Comparison of ENCODE assay signal across 8 cellular contexts in the genomic region with DNA sequence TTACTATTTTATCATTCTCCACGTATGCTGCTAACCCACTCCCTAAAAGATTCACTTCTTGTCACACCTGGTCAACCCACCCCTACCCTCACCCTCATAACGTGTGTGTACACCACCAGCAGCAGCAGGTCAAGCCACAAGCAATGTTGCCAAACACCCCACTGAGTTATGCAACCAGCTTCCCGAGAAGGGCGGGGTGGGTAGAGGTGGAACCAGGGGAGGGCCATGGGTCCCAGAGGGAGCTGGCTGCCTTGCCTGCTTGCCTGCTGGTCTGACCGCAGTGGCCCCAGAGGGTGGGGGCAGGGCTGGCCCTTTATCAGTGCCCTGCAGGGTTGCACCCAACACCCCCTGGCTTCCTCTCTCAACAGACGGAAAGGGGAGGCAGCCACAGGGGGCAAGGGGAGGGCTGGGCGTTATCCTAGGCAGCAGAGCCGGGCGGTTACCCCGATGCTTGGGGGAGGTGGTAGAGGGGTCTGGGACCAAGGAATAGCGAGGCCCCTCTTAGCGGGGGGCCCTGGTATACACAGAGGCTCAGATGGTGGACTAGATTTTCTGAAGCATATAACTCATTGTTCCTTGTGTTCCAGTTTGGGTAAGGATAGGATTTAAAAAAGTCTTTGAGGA. TPM values are rescaled to one million over a fixed set of nuclear protein-coding genes. Genes with fewer than 3 reads are reported as not detected.
A peak's percentile ranks its signal among the peaks of the same experiment; 100 is the strongest.
DNase-seq lines count a peak whose midpoint lies in the region; ATAC-seq, FAIRE-seq and TF ChIP-seq lines count a peak whose summit lies in the region.

No MANE protein-coding gene starts in this region.

- no peaks in the 10 kb centered on the region for H4K20me1 ChIP-seq in H1 (replicated peaks in 1 of 2; ENCODE audit: control insufficient read depth in 1 of 2, insufficient read depth in 2 of 2, low read length in 2 of 2)

- H2BK12ac ChIP-seq in H1 (ENCODE audit: low read depth, low read length), result no peak overlapping the region

- CTCF ChIA-PET in H1 (lab: Charles Lee; ENCODE audit: partially characterized antibody), result interaction anchor here (1.8 to 34.6 kb wide), 2 partner anchors 9 to 20 kb away, joined by 5 to 618 read pairs; a partner anchor contains a TSS
- CTCF ChIA-PET in GM10248 (lab: Yijun Ruan, JAX), result no interaction called here

- no peaks in the 10 kb centered on the region for H3K79me1 ChIP-seq in H1 (ENCODE audit: low read depth, low read length)

- peak overlapping the region; percentile 47; the same call in 1 of the 2 replicates for H2BK15ac ChIP-seq in H1 (ENCODE audit: low read length)

- H3K4me2 ChIP-seq in H1 (ENCODE audit: insufficient read depth in 1 of 2, low read depth in 2 of 2, low read length in 2 of 2), result peak overlapping the region; percentile 31 to 56

- no peaks in the 10 kb centered on the region for H3K9me3 ChIP-seq in H1 (ENCODE audit: insufficient read depth in 2 of 2, low read depth in 1 of 2, low read length in 1 of 2)

- H2AK5ac ChIP-seq in H1 (ENCODE audit: low read depth, low read length), result no peak overlapping the region

- no peak overlapping the region for H3K23ac ChIP-seq in H1 (ENCODE audit: insufficient read length)

- POLR2A ChIA-PET in H1 (lab: Charles Lee; ENCODE audit: partially characterized antibody), result interaction anchor here (1.0 to 6.5 kb wide), 5 partner anchors 12 to 48 kb away, joined by 3 to 56 read pairs (median 21); a partner anchor contains a TSS
- POLR2A ChIA-PET in GM10248 (lab: Yijun Ruan, JAX), result no interaction called here

- no peak for TF ChIP-seq RAD21 in H1 (IDR thresholded peaks at IDR 0.05 in 1 of 2, conservative IDR thresholded peaks at IDR 0.05 in 1 of 2; ENCODE audit: low read depth in 2 of 2, low read length in 2 of 2)

- DNase-seq in EH (ENCODE audit: low read depth) (peak; percentile 53), NCI-H226 (peak; percentile 95), H1 (ENCODE audit: low read depth in 1 of 2, low spot score in 2 of 2) (peak in 1 of 2 experiments; percentile 59), naive B cell (no peak), activated T-cell treated with anti-CD3 and anti-CD28 coated beads for 4 hours (no peak), hippocampal formation (lab: John Stamatoyannopoulos, UW) (no peak), GM10248 (ENCODE audit: extremely low spot score) (no peak)

- peak overlapping the region in 2 of 6 donors; percentile 13 to 28 for H3K27ac Mint-ChIP-seq in naive B cell

- no peak overlapping the region for H3K4ac ChIP-seq in H1 (replicated peaks; ENCODE audit: insufficient read length, low read depth, low read length)

- peaks cover 0 to 3% (median 0%) of the 10 kb centered on the region in 4 experiments; a peak in 1 of 7 replicates for H3K27me3 ChIP-seq in H1 (replicated peaks in 1 of 4; ENCODE audit: control insufficient read depth in 3 of 4, extremely low read depth in 1 of 4, insufficient read depth in 3 of 4, low read length in 3 of 4)

- no peak overlapping the region for H3K18ac ChIP-seq in H1 (ENCODE audit: extremely low read depth, low read length)

- no peak overlapping the region for H3K56ac ChIP-seq in H1 (replicated peaks; ENCODE audit: insufficient read length, low read depth, low read length)

- no peaks in the 10 kb centered on the region for H3K36me3 ChIP-seq in H1 (ENCODE audit: control insufficient read depth in 2 of 4, insufficient read depth in 4 of 4, low read length in 3 of 4)

- no peak overlapping the region; the same call in 1 of the 2 replicates for H2AFZ ChIP-seq in H1 (ENCODE audit: low read length)

- H2BK20ac ChIP-seq in H1 (ENCODE audit: low read length), result no peak overlapping the region

- peaks cover 37 to 62% (median 41%) of the 10 kb centered on the region in 3 donors for H3K4me1 Mint-ChIP-seq in naive B cell

- no peak for TF ChIP-seq POLR2A in H1 (IDR thresholded peaks at IDR 0.05; ENCODE audit: control extremely low read depth in 1 of 2, low read depth in 2 of 2, low read length in 2 of 2)

- TF ChIP-seq EP300 in H1 (IDR thresholded peaks at IDR 0.05; ENCODE audit: borderline replicate concordance in 1 of 2, low read depth in 2 of 2, low read length in 2 of 2), result no peak

- no peak overlapping the region for H2BK120ac ChIP-seq in H1 (replicated peaks; ENCODE audit: low read depth, low read length)

- H4K5ac ChIP-seq in H1 (ENCODE audit: insufficient read length, low read depth, low read length), result no peak overlapping the region

- peaks cover 26 to 46% (median 39%) of the 10 kb centered on the region in 3 donors for H3K27me3 Mint-ChIP-seq in naive B cell

- no peak overlapping the region for H4K91ac ChIP-seq in H1 (replicated peaks; ENCODE audit: insufficient read length, low read length)

- no peak overlapping the region for H3K9ac ChIP-seq in H1 (replicated peaks in 1 of 4; ENCODE audit: extremely low read depth in 1 of 4, low read depth in 3 of 4, low read length in 3 of 4)

- H3K9me3 Mint-ChIP-seq in naive B cell, result no peaks in the 10 kb centered on the region

- no peak overlapping the region for H3K27ac ChIP-seq in H1 (ENCODE audit: low read depth, low read length)

- H3K36me3 Mint-ChIP-seq in naive B cell, result no peaks in the 10 kb centered on the region

- 50% methylated on average over 12 of the region's 12 CpGs; no CpG with 5 or more reads in 1 of the 2 experiments for WGBS in H1 (ENCODE audit: extremely low coverage in 1 of 2, insufficient coverage in 1 of 2, insufficient read length in 1 of 2, insufficient replicate concordance in 2 of 2, low coverage in 1 of 2, low lambda C conversion rate in 2 of 2, missing lambda C conversion rate in 1 of 2), 2 experiments

- no peak for TF ChIP-seq CTCF in H1 (IDR thresholded peaks at IDR 0.05; ENCODE audit: control extremely low read depth in 1 of 3, insufficient read depth in 1 of 3, low read depth in 1 of 3, low read length in 3 of 3)
- no peak for TF ChIP-seq CTCF in GM10248 (IDR thresholded peaks at IDR 0.05; ENCODE audit: control extremely low read depth, extremely low read depth, low read depth, missing control alignments)

- H3K79me2 ChIP-seq in H1 (ENCODE audit: control insufficient read depth in 1 of 2, insufficient read depth in 2 of 2, low read length in 2 of 2), result no peaks in the 10 kb centered on the region

- H3K4me3 Mint-ChIP-seq in naive B cell, result peak overlapping the region in 7 of 8 donors; percentile 59 to 88 (median 71)

- peaks cover 6% of the 10 kb centered on the region; the same call in 1 of the 2 replicates for H3K23me2 ChIP-seq in H1 (ENCODE audit: low read depth, low read length)

- peaks cover 12 to 35% (median 21%) of the 10 kb centered on the region in 4 experiments for H3K4me1 ChIP-seq in H1 (replicated peaks in 1 of 4; ENCODE audit: control insufficient read depth in 3 of 4, insufficient read depth in 4 of 4, low read length in 3 of 4)

- no peak overlapping the region; the same call in 1 of the 2 replicates for H4K8ac ChIP-seq in H1 (ENCODE audit: extremely low read depth, insufficient read depth, low read length)

- peak overlapping the region; percentile 36; the same call in 1 of the 2 replicates for H2BK5ac ChIP-seq in H1 (ENCODE audit: low read depth, low read length)

- FAIRE-seq in H1 (lab: Jason Lieb, UNC), result no peak

- peak; percentile 65 to 69 for ATAC-seq in naive B cell (ENCODE audit: low read depth in 2 of 2)
- ATAC-seq in GM18511 (IDR thresholded peaks at IDR 0.05; ENCODE audit: unreplicated experiment), result no peak

- H3K4me3 ChIP-seq in H1 (ENCODE audit: extremely low read depth in 1 of 4, insufficient read depth in 2 of 4, low read depth in 3 of 4, low read length in 4 of 4), result no peak overlapping the region; a peak in 1 of 8 replicates

- no peak overlapping the region for H3K14ac ChIP-seq in H1 (ENCODE audit: insufficient read length)

RNA-seq across cellular contexts. Expression of a gene that starts 3.5 kb away (rescaled TPM):
- 1.4 and 2.0 TPM in 2 replicates for total RNA-seq in H1 (2021; fragmentation: NEBNext Ultra II Directional; extraction: Animal tissue kit (Norgen Biotek cat#: 25700))
- 6.1 and 8.3 TPM in 2 replicates for polyA plus RNA-seq in H1 (2011; rRNA removed)
- polyA plus RNA-seq in H1 (2011; cell fraction: cytosol; rRNA removed), result 6.2 TPM
- 8.8 TPM for polyA plus RNA-seq in H1 (2011; cell fraction: nucleus; rRNA removed)
- 2.8 to 4.8 TPM (median 3.9 TPM) in 4 replicates for polyA plus RNA-seq in H1 (2012, experiment 1 of 2)
- polyA plus RNA-seq in H1 (2012, experiment 2 of 2), result 5.1 TPM
- polyA plus RNA-seq in H1 (2013, experiment 1 of 2), result 1.5 TPM
- 1.4 TPM for polyA plus RNA-seq in H1 (2013, experiment 2 of 2)
- polyA minus RNA-seq in H1 (2011; rRNA and poly(A)+ RNA removed), result 4.6 and 6.3 TPM in 2 replicates
- polyA minus RNA-seq in H1 (2011; cell fraction: cytosol; rRNA and poly(A)+ RNA removed), result 3.5 TPM
- 2.8 TPM for polyA minus RNA-seq in H1 (2011; cell fraction: nucleus; rRNA and poly(A)+ RNA removed)
- 1 to 10 TPM in 3 of 6 donors, under 1 TPM in 2, not detected in 1; 0.51 to 3.6 (median 1.5) TPM for polyA plus RNA-seq in naive B cell (ENCODE audit: low read depth in 6 of 6)

RNA-seq across cellular contexts. Expression of a gene that starts 20.6 kb away (rescaled TPM):
- 94.2 and 103 TPM in 2 replicates for total RNA-seq in H1 (2021; fragmentation: NEBNext Ultra II Directional; extraction: Animal tissue kit (Norgen Biotek cat#: 25700))
- 88.2 and 133 TPM in 2 replicates for polyA plus RNA-seq in H1 (2011; rRNA removed)
- 103 TPM for polyA plus RNA-seq in H1 (2011; cell fraction: cytosol; rRNA removed)
- polyA plus RNA-seq in H1 (2011; cell fraction: nucleus; rRNA removed), result 56.0 TPM
- polyA plus RNA-seq in H1 (2012, experiment 1 of 2), result 114 to 158 TPM (median 123 TPM) in 4 replicates
- 287 TPM for polyA plus RNA-seq in H1 (2012, experiment 2 of 2)
- 73.3 TPM for polyA plus RNA-seq in H1 (2013, experiment 1 of 2)
- 80.0 TPM for polyA plus RNA-seq in H1 (2013, experiment 2 of 2)
- polyA minus RNA-seq in H1 (2011; rRNA and poly(A)+ RNA removed), result 71.3 and 86.2 TPM in 2 replicates
- 68.3 TPM for polyA minus RNA-seq in H1 (2011; cell fraction: cytosol; rRNA and poly(A)+ RNA removed)
- polyA minus RNA-seq in H1 (2011; cell fraction: nucleus; rRNA and poly(A)+ RNA removed), result 27.2 TPM
- 100 to 1,000 TPM; 166 to 227 (median 177) TPM for polyA plus RNA-seq in naive B cell (ENCODE audit: low read depth in 6 of 6)

RNA-seq across cellular contexts. Expression of a gene that starts 23.8 kb away (rescaled TPM):
- total RNA-seq in H1 (2021; fragmentation: NEBNext Ultra II Directional; extraction: Animal tissue kit (Norgen Biotek cat#: 25700)), result 2,738 and 2,756 TPM in 2 replicates
- polyA plus RNA-seq in H1 (2011; rRNA removed) (645 and 835 TPM in 2 replicates), naive B cell (ENCODE audit: low read depth in 6 of 6) (100 to 1,000 TPM; 658 to 830 (median 791) TPM)
- polyA plus RNA-seq in H1 (2011; cell fraction: cytosol; rRNA removed), result 1,857 TPM
- polyA plus RNA-seq in H1 (2011; cell fraction: nucleus; rRNA removed), result 829 TPM
- 3,527 to 3,732 TPM (median 3,691 TPM) in 4 replicates for polyA plus RNA-seq in H1 (2012, experiment 1 of 2)
- polyA plus RNA-seq in H1 (2012, experiment 2 of 2), result 538 TPM
- 2,134 TPM for polyA plus RNA-seq in H1 (2013, experiment 1 of 2)
- polyA plus RNA-seq in H1 (2013, experiment 2 of 2), result 2,146 TPM
- 697 and 783 TPM in 2 replicates for polyA minus RNA-seq in H1 (2011; rRNA and poly(A)+ RNA removed)
- 622 TPM for polyA minus RNA-seq in H1 (2011; cell fraction: cytosol; rRNA and poly(A)+ RNA removed)
- polyA minus RNA-seq in H1 (2011; cell fraction: nucleus; rRNA and poly(A)+ RNA removed), result 916 TPM

RNA-seq across cellular contexts. Expression of a gene that starts 24.4 kb away (rescaled TPM):
- total RNA-seq in H1 (2021; fragmentation: NEBNext Ultra II Directional; extraction: Animal tissue kit (Norgen Biotek cat#: 25700)), result 217 and 231 TPM in 2 replicates
- polyA plus RNA-seq in H1 (2011; rRNA removed), result 35.4 and 62.4 TPM in 2 replicates
- 52.0 TPM for polyA plus RNA-seq in H1 (2011; cell fraction: cytosol; rRNA removed)
- polyA plus RNA-seq in H1 (2011; cell fraction: nucleus; rRNA removed), result 21.4 TPM
- 44.8 to 102 TPM (median 55.1 TPM) in 4 replicates for polyA plus RNA-seq in H1 (2012, experiment 1 of 2)
- 7.4 TPM for polyA plus RNA-seq in H1 (2012, experiment 2 of 2)
- 74.7 TPM for polyA plus RNA-seq in H1 (2013, experiment 1 of 2)
- 75.0 TPM for polyA plus RNA-seq in H1 (2013, experiment 2 of 2)
- 216 and 244 TPM in 2 replicates for polyA minus RNA-seq in H1 (2011; rRNA and poly(A)+ RNA removed)
- 117 TPM for polyA minus RNA-seq in H1 (2011; cell fraction: cytosol; rRNA and poly(A)+ RNA removed)
- 68.3 TPM for polyA minus RNA-seq in H1 (2011; cell fraction: nucleus; rRNA and poly(A)+ RNA removed)
- 10 to 100 TPM; 12.3 to 31.8 (median 24.1) TPM for polyA plus RNA-seq in naive B cell (ENCODE audit: low read depth in 6 of 6)

RNA-seq across cellular contexts. Expression of a gene that starts 60.0 kb away (rescaled TPM):
- not detected in 2 replicates for total RNA-seq in H1 (2021; fragmentation: NEBNext Ultra II Directional; extraction: Animal tissue kit (Norgen Biotek cat#: 25700))
- polyA plus RNA-seq in H1 (2011; rRNA removed) (0.09 and 0.14 TPM in 2 replicates), naive B cell (ENCODE audit: low read depth in 6 of 6) (not detected)
- not detected for polyA plus RNA-seq in H1 (2011; cell fraction: cytosol; rRNA removed)
- not detected for polyA plus RNA-seq in H1 (2011; cell fraction: nucleus; rRNA removed)
- polyA plus RNA-seq in H1 (2012, experiment 1 of 2), result 0.12 TPM in 1 of 4 replicates, not detected in the others
- polyA plus RNA-seq in H1 (2012, experiment 2 of 2), result not detected
- polyA plus RNA-seq in H1 (2013, experiment 1 of 2), result not detected
- not detected for polyA plus RNA-seq in H1 (2013, experiment 2 of 2)
- 0.38 TPM in 1 of 2 replicates, not detected in the other for polyA minus RNA-seq in H1 (2011; rRNA and poly(A)+ RNA removed)
- not detected for polyA minus RNA-seq in H1 (2011; cell fraction: cytosol; rRNA and poly(A)+ RNA removed)
- polyA minus RNA-seq in H1 (2011; cell fraction: nucleus; rRNA and poly(A)+ RNA removed), result not detected

Comparison
In these comparisons a context has a peak if more than half of its experiments do, and no peak if none do; other contexts are left out.
1. DNase-seq: peak in EH (single experiment) and NCI-H226 (single experiment); none in naive B cell (single experiment), activated T-cell treated with anti-CD3 and anti-CD28 coated beads for 4 hours (single experiment), hippocampal formation (0 of 2) and GM10248 (single experiment).